Comparison of ENCODE assay signal across 9 cellular contexts in genomic region chr1:211589782-211590721, GRCh38.
DNase-seq lines count a peak whose midpoint lies in the region; ATAC-seq and TF ChIP-seq lines count a peak whose summit lies in the region.
"Had no signal": no experiment of that assay in that cellular context is flagged by ENCODE, and none has a peak within 500 bp of the region (broad histone marks: within the 10 kb centered on the region; RNA-seq: fewer than 3 reads in every experiment).

No MANE protein-coding gene starts in this region.

- TF ChIP-seq CTCF in brain microvascular endothelial cell (IDR thresholded peaks at IDR 0.05; ENCODE audit: low read depth, low read length, missing control alignments) = no peak

- H3K36me3 ChIP-seq in brain microvascular endothelial cell (replicated peaks) = no peaks in the 10 kb centered on the region

- no peaks in the 10 kb centered on the region for H3K27me3 ChIP-seq in brain microvascular endothelial cell (replicated peaks)

- H3K27ac ChIP-seq in brain microvascular endothelial cell = peak overlapping the region; percentile 31

- no peak overlapping the region for H3K4me3 ChIP-seq in brain microvascular endothelial cell (ENCODE audit: low read depth, low read length)

- DNase-seq in KBM-7 (peak; percentile 94), brain microvascular endothelial cell (peak; percentile 57), kidney tubule cell (ENCODE audit: low spot score) (peak; percentile 81), superior temporal gyrus (ENCODE audit: extremely low spot score) (peak; percentile 46)
- DNase-seq in activated CD4-positive, alpha-beta T cell treated with anti-CD3 and anti-CD28 coated beads, Interleukin-2, amount 50 U/mL, for 1 hour = no peak
- DNase-seq in activated CD4-positive, alpha-beta T cell treated with anti-CD3 and anti-CD28 coated beads, Interleukin-2, amount 50 U/mL, for 48 hours = no peak
- no peak for DNase-seq in activated T-cell treated with anti-CD3 and anti-CD28 coated beads, Interleukin-2, amount 50 U/mL, for 1 hour
- DNase-seq: natural killer cell had no signal

- ATAC-seq in HG03565 (IDR thresholded peaks at IDR 0.05; ENCODE audit: unreplicated experiment) = no peak

- in situ Hi-C loops in KBM-7 (cut with MboI; ENCODE audit: low pct_unique_long_range_greater_than_20kb, low sequenced_read_pairs) (no loop called here), brain microvascular endothelial cell (cut with HindIII; ENCODE audit: low pct_ligation_motif_present, low sequenced_read_pairs) (no loop called here)

Comparison
In these comparisons a context has a peak if more than half of its experiments do, and no peak if none do; other contexts are left out.
1. DNase-seq: peak in KBM-7 (single experiment), brain microvascular endothelial cell (single experiment), kidney tubule cell (single experiment) and superior temporal gyrus (single experiment); none in activated CD4-positive, alpha-beta T cell treated with anti-CD3 and anti-CD28 coated beads, Interleukin-2, amount 50 U/mL, for 1 hour (single experiment), activated CD4-positive, alpha-beta T cell treated with anti-CD3 and anti-CD28 coated beads, Interleukin-2, amount 50 U/mL, for 48 hours (0 of 2) and activated T-cell treated with anti-CD3 and anti-CD28 coated beads, Interleukin-2, amount 50 U/mL, for 1 hour (single experiment).